ENCODE assay signal across 21 cellular contexts in the genomic region with DNA sequence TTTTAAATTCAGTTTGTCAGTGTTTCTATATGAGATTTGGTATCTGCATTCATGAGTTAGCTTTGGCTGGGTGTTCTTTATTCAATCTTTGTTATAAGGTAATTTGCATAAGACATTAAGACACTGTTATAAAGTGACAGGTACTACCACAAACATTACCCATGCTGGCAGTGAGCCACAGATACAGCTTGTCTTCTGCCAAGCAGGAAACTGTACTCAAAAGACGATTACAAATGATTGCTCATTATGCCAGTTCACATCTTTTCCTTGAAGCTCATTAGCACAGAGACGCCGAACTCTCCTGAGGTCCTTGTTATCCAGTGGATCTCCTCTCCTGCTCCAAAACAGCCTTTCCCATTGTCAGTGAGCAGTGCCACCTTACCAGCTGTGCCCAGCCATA.
"Had no signal": no experiment of that assay in that cellular context is flagged by ENCODE, and none has a peak within 500 bp of the region (broad histone marks: within the 10 kb centered on the region; RNA-seq: fewer than 3 reads in every experiment).

No MANE protein-coding gene starts in this region.

- H3K4me3 ChIP-seq: hepatocyte, left ventricle myocardium inferior, sigmoid colon, smooth muscle cell, thoracic aorta, upper lobe of left lung had no signal

- DNase-seq: activated CD4-positive, alpha-beta T cell treated with anti-CD3 and anti-CD28 coated beads, Interleukin-2, amount 10 ng/mL, durations not matched to agents 24 days and 14 days; activated CD8-positive, alpha-beta memory T cell treated with anti-CD3 and anti-CD28 coated beads, Interleukin-2, amount 10 ng/mL, durations not matched to agents 7 days and 5 days; activated CD8-positive, alpha-beta T cell treated with anti-CD3 and anti-CD28 coated beads for 36 hours; activated gamma-delta T cell treated with Interleukin-2 at 50 U/mL for 16 hours; activated T-cell treated with anti-CD3 and anti-CD28 coated beads for 4 hours; anterior cingulate cortex; effector CD4-positive, alpha-beta T cell; foreskin melanocyte; immature natural killer cell; left ventricle myocardium inferior; naive thymus-derived CD8-positive, alpha-beta T cell; retina; sigmoid colon; stimulated activated CD4-positive, alpha-beta T cell treated with anti-CD3 and anti-CD28 coated beads, Interleukin-4, amount 100 ng/mL, for 1 hour; stimulated activated naive CD4-positive, alpha-beta T cell treated with Interleukin-2 at 50 U/mL for 16 hours; T1000; upper lobe of left lung had no signal

- ATAC-seq: activated CD8-positive, alpha-beta memory T cell treated with anti-CD3 and anti-CD28 coated beads, Interleukin-2, amount 10 ng/mL, durations not matched to agents 7 days and 5 days; activated CD8-positive, alpha-beta T cell treated with anti-CD3 and anti-CD28 coated beads for 36 hours; esophagus mucosa; naive thymus-derived CD8-positive, alpha-beta T cell had no signal
